8 cellular contexts compared by ENCODE assay signal in the genomic region with DNA sequence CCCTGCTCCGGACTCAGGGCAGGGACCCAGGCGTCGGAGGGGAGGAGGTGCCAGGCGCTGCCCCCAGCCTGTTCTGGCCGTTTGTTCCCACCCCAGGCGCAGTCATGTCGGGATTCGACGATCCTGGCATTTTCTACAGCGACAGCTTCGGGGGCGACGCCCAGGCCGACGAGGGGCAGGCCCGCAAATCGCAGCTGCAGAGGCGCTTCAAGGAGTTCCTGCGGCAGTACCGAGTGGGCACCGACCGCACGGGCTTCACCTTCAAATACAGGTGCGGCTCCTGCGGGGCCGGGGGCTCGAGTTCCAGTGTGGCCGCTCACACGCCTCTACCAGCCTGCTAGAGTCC. TPM values are rescaled to one million over a fixed set of nuclear protein-coding genes. Genes with fewer than 3 reads are reported as not detected.
DNase-seq lines count a peak whose midpoint lies in the region; ATAC-seq, FAIRE-seq and TF ChIP-seq lines count a peak whose summit lies in the region.

No MANE protein-coding gene starts in this region.

- H3K27ac ChIP-seq in psoas muscle, result no peak overlapping the region

- H3K9me3 ChIP-seq in psoas muscle, result no peaks in the 10 kb centered on the region

- intact Hi-C loops in psoas muscle (cut with DNase I), result loop anchor here in 1 of 2 donors (5.0 kb wide), 1 partner anchor 48 kb away; no protein-coding TSS in a partner anchor

- no peak for FAIRE-seq in GM19239 (lab: Jason Lieb, UNC)

- WGBS in psoas muscle, 3 donors, result 1 to 2% (median 1%) methylated on average over 25 to 29 of the region's 29 CpGs

- H3K4me1 ChIP-seq in psoas muscle, result peaks cover 9% of the 10 kb centered on the region

- DNase-seq in GM06990 (ENCODE audit: extremely low read depth, insufficient read length) (no peak), fibroblast of the aortic adventitia (ENCODE audit: low read depth) (no peak), psoas muscle (no peak), A172 (ENCODE audit: low spot score) (no peak), NCI-H524 treated with DMSO at 0.1 percent for 48 hours (lab: John Stamatoyannopoulos, UW) (no peak), GM19239 (ENCODE audit: insufficient read length, low spot score) (no peak)

- TF ChIP-seq CTCF in GM06990 (IDR thresholded peaks at IDR 0.05; ENCODE audit: insufficient read depth, low read length, poor library complexity, severe bottlenecking), result no peak
- TF ChIP-seq CTCF in WI38 (IDR thresholded peaks at IDR 0.05; ENCODE audit: low read depth, low read length), result no peak
- TF ChIP-seq CTCF in fibroblast of the aortic adventitia (IDR thresholded peaks at IDR 0.05; ENCODE audit: insufficient read depth, low read length), result no peak
- no peak for TF ChIP-seq CTCF in psoas muscle (IDR thresholded peaks at IDR 0.05)

- H3K27me3 ChIP-seq in GM06990 (replicated peaks; ENCODE audit: control insufficient read depth, insufficient read depth, low read length) (no peaks in the 10 kb centered on the region), psoas muscle (ENCODE audit: insufficient read depth in 3 of 3, low read length in 2 of 3) (no peaks in the 10 kb centered on the region)

- peak; percentile 7 for ATAC-seq in HG02798 (IDR thresholded peaks at IDR 0.05; ENCODE audit: poor library complexity, unreplicated experiment)
- ATAC-seq in psoas muscle, result peak in 3 of 4 donors; percentile 7 to 19 (median 10)

- H3K4me3 ChIP-seq in GM06990 (replicated peaks; ENCODE audit: low read depth, low read length) (peak overlapping the region; percentile 88), WI38 (ENCODE audit: low read depth, low read length) (peak overlapping the region; percentile 76), fibroblast of the aortic adventitia (ENCODE audit: low read depth, low read length) (peak overlapping the region; percentile 94), psoas muscle (peak overlapping the region; percentile 86)

- peaks cover 12% of the 10 kb centered on the region for H3K36me3 ChIP-seq in GM06990 (ENCODE audit: control insufficient read depth, insufficient read depth, low read length)
- peaks cover 0 to 23% of the 10 kb centered on the region in 2 donors for H3K36me3 ChIP-seq in psoas muscle (ENCODE audit: insufficient read depth in 1 of 2, low read depth in 1 of 2)

RNA-seq across cellular contexts. Expression of gene MCM5, which starts 0.4 kb away (rescaled TPM):
- total RNA-seq in fibroblast of the aortic adventitia (ENCODE audit: low replicate concordance), result 3.4 and 76.9 TPM in 2 replicates
- 10 to 100 TPM in 3 of 4 donors, 1 to 10 TPM in 1; 9.1 to 13.6 (median 10.9) TPM for total RNA-seq in psoas muscle
- 1 to 10 TPM; 6.4 to 7.3 (median 6.9) TPM for polyA plus RNA-seq in psoas muscle
- total RNA-seq in A172 (2014; rRNA removed; shearing (Covaris generic)), result 87.7 and 165 TPM in 2 replicates

RNA-seq across cellular contexts. Expression of gene HMOX1, which starts 19.4 kb away (rescaled TPM):
- 59.2 and 170 TPM in 2 replicates for total RNA-seq in fibroblast of the aortic adventitia (ENCODE audit: low replicate concordance)
- 100 to 1,000 TPM in 1 of 4 donors, 10 to 100 TPM in 3; 23.7 to 238 (median 50.5) TPM for total RNA-seq in psoas muscle
- 100 to 1,000 TPM in 2 of 3 donors, 10 to 100 TPM in 1; 20.5 to 249 (median 167) TPM for polyA plus RNA-seq in psoas muscle
- total RNA-seq in A172 (2014; rRNA removed; shearing (Covaris generic)), result 17.3 and 18.2 TPM in 2 replicates
